17 cellular contexts compared by ENCODE assay signal in genomic region chr6:835476-836160, GRCh38.
DNase-seq lines count a peak whose midpoint lies in the region; ATAC-seq and TF ChIP-seq lines count a peak whose summit lies in the region.
"Had no signal": no experiment of that assay in that cellular context is flagged by ENCODE, and none has a peak within 500 bp of the region (broad histone marks: within the 10 kb centered on the region; RNA-seq: fewer than 3 reads in every experiment).

No MANE protein-coding gene starts in this region.

- H3K27ac Mint-ChIP-seq in CD14-positive monocyte, result no peak overlapping the region
- no peak overlapping the region for H3K27ac Mint-ChIP-seq in activated T-helper 1 cell treated with anti-CD3 and anti-CD28 coated beads, Interleukin-12 subunit alpha, Interleukin-12 subunit beta, Interleukin-2, Interleukin-4 antibody, amounts not matched to agents 30 ng/mL and 10 ng/mL and 1 ng/mL, durations not matched to agents 14 hours and 24 hours and 36 hours
- H3K27ac Mint-ChIP-seq: mesothelial cell of epicardium had no signal

- peak; percentile 61 for ATAC-seq in HG02610 (IDR thresholded peaks at IDR 0.05; ENCODE audit: unreplicated experiment)

- in situ Hi-C loops in astrocyte of the spinal cord (cut with HindIII; ENCODE audit: low sequenced_read_pairs), result no loop called here

- DNase-seq in A172 (ENCODE audit: low spot score) (peak; percentile 32), astrocyte of the spinal cord (ENCODE audit: low read depth, low spot score) (peak; percentile 14), iris pigment epithelial cell (ENCODE audit: low read depth) (peak; percentile 31), ascending aorta (ENCODE audit: low spot score in 2 of 2) (no peak), CD14-positive monocyte (ENCODE audit: low spot score) (no peak)
- no peak for DNase-seq in activated T-cell treated with anti-CD3 and anti-CD28 coated beads, Interleukin-2, amount 50 U/mL, for 1 hour
- no peak for DNase-seq in activated T-helper 1 cell treated with anti-CD3 and anti-CD28 coated beads, Interleukin-12 subunit alpha, Interleukin-12 subunit beta, Interleukin-2, Interleukin-4 antibody, amounts not matched to agents 30 ng/mL and 10 ng/mL and 1 ng/mL, durations not matched to agents 14 hours and 24 hours and 36 hours (ENCODE audit: low spot score)
- DNase-seq: activated naive CD4-positive, alpha-beta T cell; Karpas-422; NCI-H2081 treated with DMSO at 0.1 percent for 48 hours; NCI-H774; ovary; stimulated activated CD4-positive, alpha-beta T cell treated with anti-CD3 and anti-CD28 coated beads, Interleukin-1b, Interleukin-23, amount 100 ng/mL, for 48 hours; stimulated activated CD8-positive, alpha-beta memory T cell treated with anti-CD3 and anti-CD28 coated beads, Interleukin-4, amount 100 ng/mL, for 48 hours; upper lobe of left lung had no signal

- peaks cover 8 to 31% (median 20%) of the 10 kb centered on the region in 7 donors for H3K9me3 Mint-ChIP-seq in CD14-positive monocyte
- peaks cover 17% of the 10 kb centered on the region for H3K9me3 Mint-ChIP-seq in activated T-helper 1 cell treated with anti-CD3 and anti-CD28 coated beads, Interleukin-12 subunit alpha, Interleukin-12 subunit beta, Interleukin-2, Interleukin-4 antibody, amounts not matched to agents 30 ng/mL and 10 ng/mL and 1 ng/mL, durations not matched to agents 14 hours and 24 hours and 36 hours

- no peaks in the 10 kb centered on the region for H3K27me3 ChIP-seq in ascending aorta
- H3K27me3 ChIP-seq: ovary, upper lobe of left lung had no signal

- no peaks in the 10 kb centered on the region for H3K36me3 Mint-ChIP-seq in CD14-positive monocyte
- no peaks in the 10 kb centered on the region for H3K36me3 Mint-ChIP-seq in activated T-helper 1 cell treated with anti-CD3 and anti-CD28 coated beads, Interleukin-12 subunit alpha, Interleukin-12 subunit beta, Interleukin-2, Interleukin-4 antibody, amounts not matched to agents 30 ng/mL and 10 ng/mL and 1 ng/mL, durations not matched to agents 14 hours and 24 hours and 36 hours (ENCODE audit: low read depth)
- H3K36me3 Mint-ChIP-seq: mesothelial cell of epicardium had no signal

- no peaks in the 10 kb centered on the region for H3K9me3 ChIP-seq in ascending aorta
- H3K9me3 ChIP-seq: ovary had no signal

- no peak overlapping the region for H3K27ac ChIP-seq in ascending aorta
- H3K27ac ChIP-seq: ovary, upper lobe of left lung had no signal

- no peak for TF ChIP-seq CTCF in astrocyte of the spinal cord (IDR thresholded peaks at IDR 0.05; ENCODE audit: low read depth, low read length)
- TF ChIP-seq CTCF in ascending aorta (IDR thresholded peaks at IDR 0.05), result no peak
- TF ChIP-seq CTCF in CD14-positive monocyte (IDR thresholded peaks at IDR 0.05), result no peak

- no peaks in the 10 kb centered on the region for H3K36me3 ChIP-seq in ascending aorta
- H3K36me3 ChIP-seq: ovary, upper lobe of left lung had no signal

- no peak overlapping the region for H3K4me3 Mint-ChIP-seq in CD14-positive monocyte
- H3K4me3 Mint-ChIP-seq in activated T-helper 1 cell treated with anti-CD3 and anti-CD28 coated beads, Interleukin-12 subunit alpha, Interleukin-12 subunit beta, Interleukin-2, Interleukin-4 antibody, amounts not matched to agents 30 ng/mL and 10 ng/mL and 1 ng/mL, durations not matched to agents 14 hours and 24 hours and 36 hours, result no peak overlapping the region
- H3K4me3 Mint-ChIP-seq: mesothelial cell of epicardium had no signal

- H3K4me1 Mint-ChIP-seq in CD14-positive monocyte, result no peaks in the 10 kb centered on the region
- no peaks in the 10 kb centered on the region for H3K4me1 Mint-ChIP-seq in activated T-helper 1 cell treated with anti-CD3 and anti-CD28 coated beads, Interleukin-12 subunit alpha, Interleukin-12 subunit beta, Interleukin-2, Interleukin-4 antibody, amounts not matched to agents 30 ng/mL and 10 ng/mL and 1 ng/mL, durations not matched to agents 14 hours and 24 hours and 36 hours (ENCODE audit: low read depth)

- H3K4me3 ChIP-seq in astrocyte of the spinal cord (ENCODE audit: low read depth, low read length) (no peak overlapping the region), ascending aorta (no peak overlapping the region)
- H3K4me3 ChIP-seq: ovary, upper lobe of left lung had no signal

- peaks cover 3 to 6% (median 4%) of the 10 kb centered on the region in 3 donors for H3K27me3 Mint-ChIP-seq in CD14-positive monocyte (ENCODE audit: low read depth in 3 of 3)
- H3K27me3 Mint-ChIP-seq in activated T-helper 1 cell treated with anti-CD3 and anti-CD28 coated beads, Interleukin-12 subunit alpha, Interleukin-12 subunit beta, Interleukin-2, Interleukin-4 antibody, amounts not matched to agents 30 ng/mL and 10 ng/mL and 1 ng/mL, durations not matched to agents 14 hours and 24 hours and 36 hours (ENCODE audit: insufficient read depth), result peaks cover 12% of the 10 kb centered on the region

- intact Hi-C loops in ascending aorta (cut with DNase I) (no loop called here), CD14-positive monocyte (cut with micrococcal nuclease) (no loop called here)
- intact Hi-C loops in activated T-helper 1 cell treated with anti-CD3 and anti-CD28 coated beads, Interleukin-12 subunit alpha, Interleukin-12 subunit beta, Interleukin-2, Interleukin-4 antibody, amounts not matched to agents 30 ng/mL and 10 ng/mL and 1 ng/mL, durations not matched to agents 14 hours and 24 hours and 36 hours (cut with micrococcal nuclease), result no loop called here

- no peaks in the 10 kb centered on the region for H3K4me1 ChIP-seq in ascending aorta

Comparison
In these comparisons a context has a peak if more than half of its experiments do, and no peak if none do; other contexts are left out.
1. DNase-seq: peak in A172 (single experiment), astrocyte of the spinal cord (single experiment) and iris pigment epithelial cell (single experiment); none in activated T-cell treated with anti-CD3 and anti-CD28 coated beads, Interleukin-2, amount 50 U/mL, for 1 hour (single experiment), ascending aorta (0 of 2), CD14-positive monocyte (single experiment) and activated T-helper 1 cell treated with anti-CD3 and anti-CD28 coated beads, Interleukin-12 subunit alpha, Interleukin-12 subunit beta, Interleukin-2, Interleukin-4 antibody, amounts not matched to agents 30 ng/mL and 10 ng/mL and 1 ng/mL, durations not matched to agents 14 hours and 24 hours and 36 hours (single experiment).